In the genomic region with DNA sequence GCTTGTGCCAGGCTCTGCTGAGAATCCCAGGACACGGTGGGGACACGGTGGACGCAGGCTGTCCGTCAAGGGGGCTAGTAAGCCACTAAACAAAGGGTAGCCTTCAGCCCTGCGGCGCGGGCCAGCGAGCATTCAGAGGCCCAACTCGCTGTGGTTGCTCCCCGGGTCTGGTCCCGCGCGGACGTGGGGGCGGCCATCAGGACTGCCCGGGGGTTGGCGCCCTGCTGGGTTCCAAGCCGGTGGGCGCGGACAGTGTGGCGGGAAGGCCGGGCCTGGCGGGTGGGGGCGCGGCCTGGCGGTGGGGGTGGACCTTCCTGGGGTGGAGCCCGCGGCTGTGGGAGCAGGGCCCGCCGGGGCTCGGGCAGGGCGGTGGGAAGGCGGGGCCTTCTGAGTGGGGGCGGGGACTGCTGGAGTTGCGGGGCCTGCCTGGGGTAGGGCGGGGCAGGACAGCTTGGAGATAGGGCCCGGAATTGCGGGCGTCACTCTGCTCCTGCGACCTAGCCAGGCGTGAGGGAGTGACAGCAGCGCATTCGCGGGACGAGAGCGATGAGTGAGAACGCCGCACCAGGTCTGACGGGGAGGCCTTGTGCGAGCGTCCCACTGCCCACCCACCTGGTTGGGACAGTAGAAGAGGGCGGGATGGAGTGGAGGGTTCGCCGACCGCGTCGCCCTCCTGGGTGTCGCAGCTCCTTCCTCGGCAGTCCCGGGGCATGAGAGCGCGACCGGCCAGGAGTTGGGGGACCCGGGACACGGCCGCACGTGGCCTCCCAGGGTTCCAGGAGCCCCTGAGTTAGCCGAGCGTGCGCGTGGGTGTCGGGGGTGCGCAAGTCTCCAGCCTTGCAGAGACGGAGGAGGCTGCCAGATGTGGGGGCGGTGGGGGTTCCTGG, we compare ENCODE assay signal across 8 cellular contexts. TPM values are rescaled to one million over a fixed set of nuclear protein-coding genes. Genes with fewer than 3 reads are reported as not detected.
DNase-seq lines count a peak whose midpoint lies in the region; ATAC-seq and TF ChIP-seq lines count a peak whose summit lies in the region.

A gene with protein sequence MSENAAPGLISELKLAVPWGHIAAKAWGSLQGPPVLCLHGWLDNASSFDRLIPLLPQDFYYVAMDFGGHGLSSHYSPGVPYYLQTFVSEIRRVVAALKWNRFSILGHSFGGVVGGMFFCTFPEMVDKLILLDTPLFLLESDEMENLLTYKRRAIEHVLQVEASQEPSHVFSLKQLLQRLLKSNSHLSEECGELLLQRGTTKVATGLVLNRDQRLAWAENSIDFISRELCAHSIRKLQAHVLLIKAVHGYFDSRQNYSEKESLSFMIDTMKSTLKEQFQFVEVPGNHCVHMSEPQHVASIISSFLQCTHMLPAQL (plus strand): TSS at position 482 of the 887 bp plus-strand sequence. CDS start 65 bp downstream, at position 547.

- TF ChIP-seq POLR2A in right lobe of liver (IDR thresholded peaks at IDR 0.05): peak; percentile 33

- DNase-seq in EL (peak; percentile 84), NCI-H2227 (lab: John Stamatoyannopoulos, UW; ENCODE audit: unreplicated experiment) (peak; percentile 92), dermis microvascular lymphatic vessel endothelial cell (ENCODE audit: low read depth in 2 of 2) (peak; percentile 42 to 89), right lobe of liver (peak; percentile 90 to 92 (median 92))
- DNase-seq in activated CD4-positive, alpha-beta T cell treated with anti-CD3 and anti-CD28 coated beads, Interleukin-2, amount 50 U/mL, for 48 hours: peak; percentile 97 to 98
- DNase-seq in stimulated activated CD4-positive, alpha-beta T cell treated with anti-CD3 and anti-CD28 coated beads, Interleukin-4, amount 100 ng/mL, for 1 hour: peak; percentile 81

- H3K27ac ChIP-seq in right lobe of liver: no peak within 1 kb of the TSS

- no peak for TF ChIP-seq CTCF in right lobe of liver (IDR thresholded peaks at IDR 0.05)

- H3K27me3 ChIP-seq in right lobe of liver: no peaks in the 10 kb centered on the region

- 6% methylated on average over 20 of the region's 75 CpGs for WGBS in right lobe of liver (ENCODE audit: insufficient coverage, low coverage, low lambda C conversion rate, missing lambda C conversion rate)

- ATAC-seq in HG02610 (IDR thresholded peaks at IDR 0.05; ENCODE audit: unreplicated experiment) (peak; percentile 51), right lobe of liver (peak; percentile 97 to 98 (median 98)), GM18873 (IDR thresholded peaks at IDR 0.05; ENCODE audit: low FRiP score, unreplicated experiment) (no peak)

- H3K4me3 ChIP-seq in right lobe of liver: peak within 1 kb of the TSS; percentile 35 to 59 (median 37)

- intact Hi-C loops in right lobe of liver (cut with DNase I): no loop called here

- no peaks in the 10 kb centered on the region for H3K4me1 ChIP-seq in right lobe of liver

- no peaks in the 10 kb centered on the region for H3K36me3 ChIP-seq in right lobe of liver

- no peaks in the 10 kb centered on the region for H3K9me3 ChIP-seq in right lobe of liver

RNA-seq across cellular contexts. Expression of the gene that starts here (rescaled TPM):
- total RNA-seq in dermis microvascular lymphatic vessel endothelial cell (2.6 and 3.8 TPM in 2 replicates), right lobe of liver (1 to 10 TPM in 2 of 6 experiments, under 1 TPM in 4; 0.29 to 2.9 (median 0.80) TPM)
